In genomic region chr10:97715259-97715874, GRCh38 we compare ENCODE assay signal across 9 cellular contexts. TPM values are rescaled to one million over a fixed set of nuclear protein-coding genes. Genes with fewer than 3 reads are reported as not detected.
DNase-seq lines count a peak whose midpoint lies in the region; ATAC-seq and TF ChIP-seq lines count a peak whose summit lies in the region.
"Had no signal": no experiment of that assay in that cellular context is flagged by ENCODE, and none has a peak within 500 bp of the region (broad histone marks: within the 10 kb centered on the region; RNA-seq: fewer than 3 reads in every experiment).

No MANE protein-coding gene starts in this region.

- peaks cover 52% of the 10 kb centered on the region for H3K4me1 ChIP-seq in mammary epithelial cell (ENCODE audit: insufficient read depth, low read length)
- peaks cover 17% of the 10 kb centered on the region for H3K4me1 ChIP-seq in mesendoderm (ENCODE audit: control insufficient read depth, low read depth, low read length)
- H3K4me1 ChIP-seq in urinary bladder (ENCODE audit: insufficient read depth): no peaks in the 10 kb centered on the region

- H3K18ac ChIP-seq in mesendoderm (ENCODE audit: low read length): peak overlapping the region; percentile 11

- H2BK120ac ChIP-seq in mesendoderm (ENCODE audit: low read depth, low read length): no peak overlapping the region

- dilution Hi-C loops in mammary epithelial cell (cut with HindIII; ENCODE audit: low sequenced_read_pairs): no loop called here

- H2AFZ ChIP-seq in mammary epithelial cell (ENCODE audit: low read depth, low read length): peak overlapping the region; percentile 17

- peak overlapping the region; percentile 76 for H2BK5ac ChIP-seq in mesendoderm (ENCODE audit: low read length)

- CTCF ChIA-PET in activated naive CD4-positive, alpha-beta T cell treated with anti-CD3 and anti-CD28 coated beads, Interleukin-2, amount 10 ng/mL, durations not matched to agents 7 days and 5 days (lab: Charles Lee): interaction anchor here (1.1 to 14.9 kb wide), 3 partner anchors 15 to 18 kb away, joined by 3 to 402 read pairs (median 6); partner anchors contain the start of gene ZFYVE27
- CTCF ChIA-PET in mammary epithelial cell (lab: Charles Lee; ENCODE audit: low non-redundant PET): interaction anchor here (0.6 kb wide), 2 partner anchors 9 to 326 kb away, joined by 3 to 6 read pairs; no protein-coding TSS in a partner anchor

- peak overlapping the region; percentile 84 for H3K4me2 ChIP-seq in mammary epithelial cell (ENCODE audit: insufficient read depth, low read depth, low read length)
- peak overlapping the region; percentile 98 for H3K4me2 ChIP-seq in mesendoderm (ENCODE audit: low read length)

- H3K4me3 ChIP-seq in mammary epithelial cell (replicated peaks in 1 of 3; ENCODE audit: insufficient read depth in 1 of 3, low read depth in 2 of 3, low read length in 3 of 3) (peak overlapping the region; percentile 46 to 80 (median 72)), mesendoderm (ENCODE audit: low read length) (peak overlapping the region; percentile 57), urinary bladder (ENCODE audit: low read depth, low read length) (peak overlapping the region; percentile 66)

- no peak overlapping the region for H2BK15ac ChIP-seq in mesendoderm (replicated peaks; ENCODE audit: low read depth)

- peak overlapping the region; percentile 74 for H2AK5ac ChIP-seq in mesendoderm (ENCODE audit: low read length)

- no peak overlapping the region for H4K5ac ChIP-seq in mesendoderm (ENCODE audit: low read length)

- peaks cover 77% of the 10 kb centered on the region for H3K27me3 Mint-ChIP-seq in activated naive CD4-positive, alpha-beta T cell treated with anti-CD3 and anti-CD28 coated beads, Interleukin-2, amount 10 ng/mL, durations not matched to agents 7 days and 5 days

- H3K79me2 ChIP-seq in mammary epithelial cell (ENCODE audit: insufficient read depth, low read length) (peaks cover 58% of the 10 kb centered on the region), mesendoderm (ENCODE audit: control insufficient read depth, insufficient read depth, low read length) (peaks cover 8% of the 10 kb centered on the region)

- H3K36me3 ChIP-seq in mammary epithelial cell (ENCODE audit: insufficient read depth, low read length): peaks cover 12% of the 10 kb centered on the region
- H3K36me3 ChIP-seq in mesendoderm (ENCODE audit: control insufficient read depth, insufficient read depth, low read length): no peaks in the 10 kb centered on the region
- no peaks in the 10 kb centered on the region for H3K36me3 ChIP-seq in urinary bladder (ENCODE audit: insufficient read depth)

- H3K56ac ChIP-seq in mesendoderm (ENCODE audit: low read length): peak overlapping the region; percentile 100

- no peak for ATAC-seq in activated naive CD4-positive, alpha-beta T cell treated with anti-CD3 and anti-CD28 coated beads, Interleukin-2, amount 50 U/mL, for 72 hours
- ATAC-seq in HG02852 (IDR thresholded peaks at IDR 0.05; ENCODE audit: unreplicated experiment) (no peak), GM21529 (IDR thresholded peaks at IDR 0.05; ENCODE audit: unreplicated experiment) (no peak)

- H3K23ac ChIP-seq in mesendoderm (ENCODE audit: low read length): peak overlapping the region; percentile 98

- peak overlapping the region; percentile 100 for H3K4me3 Mint-ChIP-seq in activated naive CD4-positive, alpha-beta T cell treated with anti-CD3 and anti-CD28 coated beads, Interleukin-2, amount 10 ng/mL, durations not matched to agents 7 days and 5 days

- H3K4me1 Mint-ChIP-seq in activated naive CD4-positive, alpha-beta T cell treated with anti-CD3 and anti-CD28 coated beads, Interleukin-2, amount 10 ng/mL, durations not matched to agents 7 days and 5 days: peaks cover 17% of the 10 kb centered on the region

- H3K4ac ChIP-seq in mesendoderm (ENCODE audit: low read depth, low read length): peak overlapping the region; percentile 86

- H3K27me3 ChIP-seq in mammary epithelial cell (ENCODE audit: insufficient read depth, low read length) (no peaks in the 10 kb centered on the region), mesendoderm (ENCODE audit: insufficient read depth, low read length, poor library complexity) (no peaks in the 10 kb centered on the region)

- no peaks in the 10 kb centered on the region for H3K36me3 Mint-ChIP-seq in activated naive CD4-positive, alpha-beta T cell treated with anti-CD3 and anti-CD28 coated beads, Interleukin-2, amount 10 ng/mL, durations not matched to agents 7 days and 5 days
- H3K36me3 Mint-ChIP-seq in activated naive CD4-positive, alpha-beta T cell treated with anti-CD3 and anti-CD28 coated beads, Interleukin-2, amount 50 U/mL, for 72 hours: peaks cover 5 to 10% of the 10 kb centered on the region in 2 donors

- no peak overlapping the region for H4K8ac ChIP-seq in mesendoderm (ENCODE audit: low read depth, low read length)

- 5% methylated on average over 7 of the region's 8 CpGs for WGBS in mammary epithelial cell (ENCODE audit: low coverage, missing lambda C conversion rate)
- no CpG with 5 or more reads among the region's 8 CpGs for WGBS in mesendoderm (ENCODE audit: extremely low coverage, insufficient coverage, low lambda C conversion rate)
- WGBS in urinary bladder: 35% methylated on average over 8 of the region's 8 CpGs

- TF ChIP-seq CTCF in mammary epithelial cell (conservative IDR thresholded peaks at IDR 0.05 in 1 of 2, IDR thresholded peaks at IDR 0.05 in 1 of 2; ENCODE audit: extremely low read depth in 1 of 2, insufficient read depth in 1 of 2, low read depth in 1 of 2, low read length in 2 of 2): no peak

- no peak for DNase-seq in activated naive CD4-positive, alpha-beta T cell treated with anti-CD3 and anti-CD28 coated beads, Interleukin-2, amount 10 ng/mL, durations not matched to agents 7 days and 5 days
- no peak for DNase-seq in activated naive CD4-positive, alpha-beta T cell treated with anti-CD3 and anti-CD28 coated beads, Interleukin-2, amount 50 U/mL, for 72 hours (ENCODE audit: low spot score in 2 of 2)
- no peak for DNase-seq in mammary epithelial cell
- peak; percentile 40 for DNase-seq in mesendoderm
- no peak for DNase-seq in epidermal melanocyte (ENCODE audit: insufficient read length, low spot score)
- DNase-seq: NCI-H2029 had no signal

- peaks cover 7% of the 10 kb centered on the region for H3K79me1 ChIP-seq in mesendoderm (ENCODE audit: low read length)

- no peaks in the 10 kb centered on the region for H4K20me1 ChIP-seq in mammary epithelial cell (ENCODE audit: insufficient read depth, low read length)

- no peaks in the 10 kb centered on the region for H3K9me3 ChIP-seq in mammary epithelial cell (replicated peaks; ENCODE audit: insufficient read depth, low read length)

- peak overlapping the region; percentile 87 for H3K9ac ChIP-seq in mammary epithelial cell (ENCODE audit: insufficient read depth, low read length)
- peak overlapping the region; percentile 99 for H3K9ac ChIP-seq in mesendoderm (ENCODE audit: low read length)

- H3K9me3 Mint-ChIP-seq in activated naive CD4-positive, alpha-beta T cell treated with anti-CD3 and anti-CD28 coated beads, Interleukin-2, amount 10 ng/mL, durations not matched to agents 7 days and 5 days: no peaks in the 10 kb centered on the region
- H3K9me3 Mint-ChIP-seq in activated naive CD4-positive, alpha-beta T cell treated with anti-CD3 and anti-CD28 coated beads, Interleukin-2, amount 50 U/mL, for 72 hours: no peaks in the 10 kb centered on the region

- H3K27ac ChIP-seq in mammary epithelial cell (ENCODE audit: insufficient read depth, low read depth, low read length) (peak overlapping the region; percentile 80), mesendoderm (ENCODE audit: low read depth, low read length) (peak overlapping the region; percentile 56), urinary bladder (ENCODE audit: low read depth) (peak overlapping the region; percentile 92)

- in situ Hi-C loops in mammary epithelial cell (cut with MboI; ENCODE audit: low sequenced_read_pairs in 2 of 2): no loop called here

- no peak overlapping the region for H3K27ac Mint-ChIP-seq in activated naive CD4-positive, alpha-beta T cell treated with anti-CD3 and anti-CD28 coated beads, Interleukin-2, amount 10 ng/mL, durations not matched to agents 7 days and 5 days
- H3K27ac Mint-ChIP-seq in activated naive CD4-positive, alpha-beta T cell treated with anti-CD3 and anti-CD28 coated beads, Interleukin-2, amount 50 U/mL, for 72 hours: no peak overlapping the region

- intact Hi-C loops in mammary epithelial cell (cut with micrococcal nuclease): loop anchor here (2.0 kb wide), 1 partner anchor 29 kb away; the partner anchor contains the start of gene AVPI1

- BruUV-seq in mammary epithelial cell (replicated peaks; lab: Mats Ljungman, UMichigan): TSS peak; percentile 37

RNA-seq across cellular contexts. Expression of gene MARVELD1, which starts 1.8 kb away (rescaled TPM):
- 1 to 10 TPM in 1 of 2 donors, under 1 TPM in 1; 0.57 to 7.1 TPM for total RNA-seq in activated naive CD4-positive, alpha-beta T cell treated with anti-CD3 and anti-CD28 coated beads, Interleukin-2, amount 50 U/mL, for 72 hours
- total RNA-seq in mammary epithelial cell (10 to 100 TPM; 39.8 to 72.5 TPM), urinary bladder (34.0 TPM)
- polyA plus RNA-seq in mammary epithelial cell (84.8 TPM), urinary bladder (66.6 TPM)
- polyA minus RNA-seq in mammary epithelial cell: 74.7 TPM
- 23.5 TPM for polyA plus RNA-seq in mesendoderm (2013, experiment 1 of 2)
- 23.3 TPM for polyA plus RNA-seq in mesendoderm (2013, experiment 2 of 2)

RNA-seq across cellular contexts. Expression of gene ZFYVE27, which starts 21.6 kb away (rescaled TPM):
- total RNA-seq in activated naive CD4-positive, alpha-beta T cell treated with anti-CD3 and anti-CD28 coated beads, Interleukin-2, amount 50 U/mL, for 72 hours: 10 to 100 TPM; 28.0 to 29.3 TPM
- total RNA-seq in mammary epithelial cell (10 to 100 TPM; 26.8 to 33.5 TPM), urinary bladder (13.5 TPM)
- polyA plus RNA-seq in mammary epithelial cell (14.3 TPM), urinary bladder (17.0 TPM)
- 9.4 TPM for polyA minus RNA-seq in mammary epithelial cell
- 9.5 TPM for polyA plus RNA-seq in mesendoderm (2013, experiment 1 of 2)
- polyA plus RNA-seq in mesendoderm (2013, experiment 2 of 2): 8.5 TPM

RNA-seq across cellular contexts. Expression of gene AVPI1, which starts 28.3 kb away (rescaled TPM):
- 1 to 10 TPM; 2.2 to 2.8 TPM for total RNA-seq in activated naive CD4-positive, alpha-beta T cell treated with anti-CD3 and anti-CD28 coated beads, Interleukin-2, amount 50 U/mL, for 72 hours
- total RNA-seq in mammary epithelial cell (10 to 100 TPM; 31.4 to 33.8 TPM), urinary bladder (7.5 TPM)
- polyA plus RNA-seq in mammary epithelial cell (22.9 TPM), urinary bladder (21.2 TPM)
- polyA minus RNA-seq in mammary epithelial cell: 14.2 TPM
- polyA plus RNA-seq in mesendoderm (2013, experiment 1 of 2): 3.3 TPM
- polyA plus RNA-seq in mesendoderm (2013, experiment 2 of 2): 2.9 TPM

RNA-seq across cellular contexts. Expression of gene SFRP5, which starts 56.4 kb away (rescaled TPM):
- total RNA-seq in activated naive CD4-positive, alpha-beta T cell treated with anti-CD3 and anti-CD28 coated beads, Interleukin-2, amount 50 U/mL, for 72 hours: not detected
- not detected for total RNA-seq in mammary epithelial cell
- polyA plus RNA-seq in mammary epithelial cell: not detected
- 0.31 TPM for polyA minus RNA-seq in mammary epithelial cell
- 0.98 TPM for polyA plus RNA-seq in mesendoderm (2013, experiment 1 of 2)
- polyA plus RNA-seq in mesendoderm (2013, experiment 2 of 2): 0.90 TPM
- total RNA-seq in urinary bladder: 1.1 TPM
- 4.8 TPM for polyA plus RNA-seq in urinary bladder
